Comparison of ENCODE assay signal across 8 cellular contexts in the genomic region with DNA sequence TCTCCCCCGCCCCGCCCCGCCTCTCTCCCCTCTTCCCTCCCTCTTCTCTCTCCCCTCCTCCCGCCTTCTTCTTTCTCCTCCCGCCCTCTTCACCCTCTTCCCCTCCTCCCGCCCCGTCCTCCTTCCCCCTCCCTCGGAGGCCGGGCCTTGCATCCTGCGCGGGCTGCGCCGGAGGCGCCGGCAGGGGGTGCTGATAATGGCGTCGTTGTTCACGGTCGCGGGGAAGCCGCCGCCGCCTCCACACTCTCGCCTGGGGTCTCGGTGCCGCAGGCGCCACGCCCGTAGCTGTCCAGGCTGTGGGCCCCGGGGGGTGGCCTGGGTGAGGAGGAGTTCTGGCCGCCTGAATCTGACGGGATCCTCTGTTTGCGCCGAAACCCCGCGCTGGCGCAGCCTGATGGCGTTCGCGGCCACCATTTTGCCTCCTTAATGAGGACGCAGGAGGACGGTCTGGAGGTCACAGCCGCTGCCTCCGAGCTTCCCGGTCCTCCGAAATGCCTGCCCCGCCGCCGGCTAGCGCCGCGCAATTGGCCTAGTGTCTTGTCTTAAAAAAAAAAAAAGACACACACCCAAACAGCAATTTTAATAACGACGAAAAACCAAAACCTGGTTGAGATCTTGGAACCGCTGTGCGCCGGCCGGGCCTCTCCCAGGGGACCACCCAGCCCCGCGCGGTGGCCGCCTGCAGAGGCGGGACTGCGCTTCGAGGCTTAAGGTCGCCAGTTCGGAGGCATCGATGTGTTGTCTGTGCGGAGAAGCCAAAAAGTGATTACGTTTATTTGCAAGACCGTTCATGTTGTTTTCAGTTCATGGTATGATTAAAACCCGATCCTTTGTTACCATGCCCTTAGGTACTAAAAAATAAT.
DNase-seq lines count a peak whose midpoint lies in the region; ATAC-seq, FAIRE-seq and TF ChIP-seq lines count a peak whose summit lies in the region.

No MANE protein-coding gene starts in this region.

- 2% methylated on average over 40 of the region's 72 CpGs; no CpG with 5 or more reads in 1 of the 2 experiments for WGBS in H1 (ENCODE audit: extremely low coverage in 1 of 2, insufficient coverage in 1 of 2, insufficient read length in 1 of 2, insufficient replicate concordance in 2 of 2, low coverage in 1 of 2, low lambda C conversion rate in 2 of 2, missing lambda C conversion rate in 1 of 2), 2 experiments

- peak overlapping the region; percentile 98 for H2BK5ac ChIP-seq in H1 (ENCODE audit: low read depth, low read length)

- H3K4me2 ChIP-seq in H1 (ENCODE audit: insufficient read depth in 1 of 2, low read depth in 2 of 2, low read length in 2 of 2), result peak overlapping the region; percentile 73 to 80

- TSS peak; percentile 81 for BruUV-seq in Calu3 (replicated peaks; lab: Mats Ljungman, UMichigan)

- peak; percentile 58 for TF ChIP-seq CTCF in Calu3 (IDR thresholded peaks at IDR 0.05; ENCODE audit: unreplicated experiment)
- peak; percentile 24 to 43 (median 24); a peak in 3 of 4 replicates for TF ChIP-seq CTCF in H1 (IDR thresholded peaks at IDR 0.05; ENCODE audit: control extremely low read depth in 1 of 3, insufficient read depth in 1 of 3, low read depth in 1 of 3, low read length in 3 of 3)

- H3K4me1 Mint-ChIP-seq in Calu3 (ENCODE audit: low read depth, unreplicated experiment), result peaks cover 20% of the 10 kb centered on the region

- H3K4me1 ChIP-seq in H1 (replicated peaks in 1 of 4; ENCODE audit: control insufficient read depth in 3 of 4, insufficient read depth in 4 of 4, low read length in 3 of 4), result peaks cover 3 to 9% (median 7%) of the 10 kb centered on the region in 4 experiments; a peak in 6 of 7 replicates

- intact Hi-C loops in Calu3 (cut with micrococcal nuclease; ENCODE audit: unreplicated experiment), result loop anchor here (1.0 to 5.0 kb wide), 3 partner anchors 71 to 129 kb away; a partner anchor contains a TSS

- peak overlapping the region; percentile 88 for H3K18ac ChIP-seq in H1 (ENCODE audit: extremely low read depth, low read length)

- H4K20me1 ChIP-seq in H1 (replicated peaks in 1 of 2; ENCODE audit: control insufficient read depth in 1 of 2, insufficient read depth in 2 of 2, low read length in 2 of 2), result no peaks in the 10 kb centered on the region

- no peaks in the 10 kb centered on the region for H3K79me1 ChIP-seq in H1 (ENCODE audit: low read depth, low read length)

- no peaks in the 10 kb centered on the region; a peak in 1 of 8 replicates for H3K36me3 ChIP-seq in H1 (ENCODE audit: control insufficient read depth in 2 of 4, insufficient read depth in 4 of 4, low read length in 3 of 4)

- H3K79me2 ChIP-seq in H1 (ENCODE audit: control insufficient read depth in 1 of 2, insufficient read depth in 2 of 2, low read length in 2 of 2), result peaks cover 0 to 18% of the 10 kb centered on the region in 2 experiments; a peak in 2 of 4 replicates

- H3K27me3 ChIP-seq in H1 (replicated peaks in 1 of 4; ENCODE audit: control insufficient read depth in 3 of 4, extremely low read depth in 1 of 4, insufficient read depth in 3 of 4, low read length in 3 of 4), result no peaks in the 10 kb centered on the region

- H2BK12ac ChIP-seq in H1 (ENCODE audit: low read depth, low read length), result peak overlapping the region; percentile 56; the same call in 1 of the 2 replicates

- peak overlapping the region; percentile 75 for H4K91ac ChIP-seq in H1 (replicated peaks; ENCODE audit: insufficient read length, low read length)

- H3K27ac Mint-ChIP-seq in Calu3 (ENCODE audit: unreplicated experiment), result peak overlapping the region; percentile 100

- H2BK15ac ChIP-seq in H1 (ENCODE audit: low read length), result no peak overlapping the region

- DNase-seq in Calu3 (peak; percentile 97), HTR-8/SVneo (ENCODE audit: insufficient read length, low spot score) (peak; percentile 80), NOMO-1 (lab: John Stamatoyannopoulos, UW; ENCODE audit: unreplicated experiment in 2 of 2) (peak; percentile 89 to 99), H1 (ENCODE audit: low read depth in 1 of 2, low spot score in 2 of 2) (peak; percentile 84 to 96), mesenteric fat pad (ENCODE audit: low spot score) (peak; percentile 95)
- DNase-seq in activated CD8-positive, alpha-beta memory T cell treated with anti-CD3 and anti-CD28 coated beads for 48 hours (ENCODE audit: low read depth in 2 of 3, low spot score in 2 of 3), result peak; percentile 81 to 86 (median 85)
- peak; percentile 85 for DNase-seq in stimulated activated CD8-positive, alpha-beta memory T cell treated with anti-CD3 and anti-CD28 coated beads, Interleukin-15, amount 100 ng/mL, for 1 hour (ENCODE audit: low read depth)

- peak overlapping the region; percentile 99 for H3K27ac ChIP-seq in H1 (ENCODE audit: low read depth, low read length)

- H3K56ac ChIP-seq in H1 (replicated peaks; ENCODE audit: insufficient read length, low read depth, low read length), result peak overlapping the region; percentile 88

- peak overlapping the region; percentile 97 for H4K5ac ChIP-seq in H1 (ENCODE audit: insufficient read length, low read depth, low read length)

- FAIRE-seq in HTR-8/SVneo (lab: Jason Lieb, UNC), result peak; percentile 93
- no peak for FAIRE-seq in H1 (lab: Jason Lieb, UNC)

- H3K4ac ChIP-seq in H1 (replicated peaks; ENCODE audit: insufficient read length, low read depth, low read length), result peak overlapping the region; percentile 39

- H3K27me3 Mint-ChIP-seq in Calu3 (ENCODE audit: unreplicated experiment), result no peaks in the 10 kb centered on the region

- H3K9me3 Mint-ChIP-seq in Calu3 (ENCODE audit: low read depth, unreplicated experiment), result no peaks in the 10 kb centered on the region

- peaks cover 49% of the 10 kb centered on the region for H3K36me3 Mint-ChIP-seq in Calu3 (ENCODE audit: insufficient read depth, unreplicated experiment)

- TF ChIP-seq EP300 in H1 (IDR thresholded peaks at IDR 0.05; ENCODE audit: borderline replicate concordance in 1 of 2, low read depth in 2 of 2, low read length in 2 of 2), result peak in 1 of 2 experiments; percentile 40; a peak in 2 of 3 replicates

- H4K8ac ChIP-seq in H1 (ENCODE audit: extremely low read depth, insufficient read depth, low read length), result peak overlapping the region; percentile 100

- ATAC-seq in GM21381 (IDR thresholded peaks at IDR 0.05; ENCODE audit: unreplicated experiment), result peak; percentile 72

- H3K9me3 ChIP-seq in H1 (ENCODE audit: insufficient read depth in 2 of 2, low read depth in 1 of 2, low read length in 1 of 2), result no peaks in the 10 kb centered on the region

- POLR2A ChIA-PET in H1 (lab: Charles Lee; ENCODE audit: partially characterized antibody), result interaction anchor here (0.7 to 7.1 kb wide), 13 partner anchors 9 to 136 kb away, joined by 3 to 139 read pairs (median 3); a partner anchor contains a TSS

- TF ChIP-seq RAD21 in H1 (IDR thresholded peaks at IDR 0.05 in 1 of 2, conservative IDR thresholded peaks at IDR 0.05 in 1 of 2; ENCODE audit: low read depth in 2 of 2, low read length in 2 of 2), result peak in 1 of 2 experiments; percentile 17; a peak in 2 of 4 replicates

- no peak overlapping the region for H2AK5ac ChIP-seq in H1 (ENCODE audit: low read depth, low read length)

- H2AFZ ChIP-seq in H1 (ENCODE audit: low read length), result no peak overlapping the region

- no peak overlapping the region for H3K23ac ChIP-seq in H1 (ENCODE audit: insufficient read length)

- H2BK20ac ChIP-seq in H1 (ENCODE audit: low read length), result no peak overlapping the region

- CTCF ChIA-PET in Calu3 (lab: Charles Lee) (interaction anchor here (0.6 to 1.6 kb wide), 11 partner anchors 15 to 958 kb away, joined by 3 to 13 read pairs (median 4); no protein-coding TSS in a partner anchor), H1 (lab: Charles Lee; ENCODE audit: partially characterized antibody) (no interaction called here)

- H3K14ac ChIP-seq in H1 (ENCODE audit: insufficient read length), result no peak overlapping the region

- H3K4me3 ChIP-seq in H1 (ENCODE audit: extremely low read depth in 1 of 4, insufficient read depth in 2 of 4, low read depth in 3 of 4, low read length in 4 of 4), result peak overlapping the region; percentile 65 to 88 (median 76)

- peak overlapping the region; percentile 96 to 99 (median 97) for H3K9ac ChIP-seq in H1 (replicated peaks in 1 of 4; ENCODE audit: extremely low read depth in 1 of 4, low read depth in 3 of 4, low read length in 3 of 4)

- peaks cover 7% of the 10 kb centered on the region for H3K23me2 ChIP-seq in H1 (ENCODE audit: low read depth, low read length)

- peak; percentile 90 to 93 for TF ChIP-seq POLR2A in H1 (IDR thresholded peaks at IDR 0.05; ENCODE audit: control extremely low read depth in 1 of 2, low read depth in 2 of 2, low read length in 2 of 2)

- H2BK120ac ChIP-seq in H1 (replicated peaks; ENCODE audit: low read depth, low read length), result no peak overlapping the region

- peak overlapping the region; percentile 96 for H3K4me3 Mint-ChIP-seq in Calu3 (ENCODE audit: low read depth, unreplicated experiment)

TF ChIP-seq in H1, 55 proteins besides CTCF, POLR2A, EP300 and RAD21 (continues in another document):
- TF ChIP-seq JUN (IDR thresholded peaks at IDR 0.05; ENCODE audit: low read depth, low read length) (no peak), CHD1 (IDR thresholded peaks at IDR 0.05; ENCODE audit: low read depth, low read length) (peak; percentile 81; the same call in 1 of the 2 replicates), RNF2 (IDR thresholded peaks at IDR 0.05; ENCODE audit: borderline replicate concordance, low read depth, low read length, missing control alignments, poor library complexity, severe bottlenecking) (no peak), CEBPB (IDR thresholded peaks at IDR 0.05; ENCODE audit: low read depth, low read length) (no peak), NANOG (IDR thresholded peaks at IDR 0.05; ENCODE audit: insufficient read depth, low read depth, low read length, poor library complexity, severe bottlenecking) (no peak), SAP30 (IDR thresholded peaks at IDR 0.05; ENCODE audit: insufficient read depth, insufficient replicate concordance, low read length) (no peak), EGR1 (IDR thresholded peaks at IDR 0.05; ENCODE audit: borderline replicate concordance, low read depth, low read length) (0 out of 2 replicates have a peak, but pooled peaks have one; percentile 26), TBP (IDR thresholded peaks at IDR 0.05; ENCODE audit: low read depth, low read length) (peak; percentile 90), RXRA (IDR thresholded peaks at IDR 0.05; ENCODE audit: insufficient read depth, low read depth, low read length) (no peak), SUZ12 (IDR thresholded peaks at IDR 0.05; ENCODE audit: low read length) (no peak), BRCA1 (IDR thresholded peaks at IDR 0.05; ENCODE audit: low read depth, low read length) (no peak), CHD2 (IDR thresholded peaks at IDR 0.05; ENCODE audit: low read length) (no peak; the same call in 1 of the 2 replicates)
- TF ChIP-seq, protein P1, sequence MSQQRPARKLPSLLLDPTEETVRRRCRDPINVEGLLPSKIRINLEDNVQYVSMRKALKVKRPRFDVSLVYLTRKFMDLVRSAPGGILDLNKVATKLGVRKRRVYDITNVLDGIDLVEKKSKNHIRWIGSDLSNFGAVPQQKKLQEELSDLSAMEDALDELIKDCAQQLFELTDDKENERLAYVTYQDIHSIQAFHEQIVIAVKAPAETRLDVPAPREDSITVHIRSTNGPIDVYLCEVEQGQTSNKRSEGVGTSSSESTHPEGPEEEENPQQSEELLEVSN (IDR thresholded peaks at IDR 0.05), result peak; percentile 33

Comparison
In these comparisons a context has a peak if more than half of its experiments do, and no peak if none do; other contexts are left out.
1. Peak in every context shown above with its lines: DNase-seq, ATAC-seq, H3K4me3 ChIP-seq and H3K27ac ChIP-seq.